Comparison of ENCODE assay signal across 1 cellular context in the genomic region with DNA sequence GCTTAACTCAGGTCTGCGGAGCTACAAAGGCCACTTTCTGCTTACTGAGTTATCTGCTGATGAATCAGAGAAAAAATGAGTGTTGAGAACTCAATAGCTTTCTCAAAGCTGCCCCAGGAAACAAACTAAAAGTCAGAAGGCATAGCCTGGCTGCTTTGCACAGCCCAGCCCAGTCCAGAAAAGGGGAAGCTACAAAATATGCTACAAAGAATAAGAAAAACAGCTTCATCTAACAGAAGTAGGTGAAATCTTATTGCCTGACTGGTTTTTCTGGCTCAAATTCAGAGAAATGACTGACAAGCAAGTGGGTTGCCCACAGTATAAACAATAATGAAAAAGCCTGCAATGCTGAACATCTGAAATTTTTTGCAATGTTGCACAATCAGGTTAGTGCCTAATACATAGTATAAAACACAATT.
TF ChIP-seq lines count a peak whose summit lies in the region.

No MANE protein-coding gene starts in this region.

TF ChIP-seq in IMR-90, 13 proteins besides CTCF, POLR2A, EP300 and RAD21 (continued from another document):
- TF ChIP-seq ELK1 (IDR thresholded peaks at IDR 0.05; ENCODE audit: borderline replicate concordance, low read depth, low read length), result no peak
- peak; percentile 74 for TF ChIP-seq CEBPB (IDR thresholded peaks at IDR 0.05; ENCODE audit: low read depth, low read length)
- no peak for TF ChIP-seq MAZ (IDR thresholded peaks at IDR 0.05; ENCODE audit: borderline replicate concordance, low read depth, low read length)
